Comparison of ENCODE assay signal across 18 cellular contexts in genomic region chr11:46066335-46066734, GRCh38. TPM values are rescaled to one million over a fixed set of nuclear protein-coding genes. Genes with fewer than 3 reads are reported as not detected.
A peak's percentile ranks its signal among the peaks of the same experiment; 100 is the strongest.
DNase-seq lines count a peak whose midpoint lies in the region; FAIRE-seq and TF ChIP-seq lines count a peak whose summit lies in the region.
"Had no signal": no experiment of that assay in that cellular context is flagged by ENCODE, and none has a peak within 500 bp of the region (broad histone marks: within the 10 kb centered on the region; RNA-seq: fewer than 3 reads in every experiment).

No MANE protein-coding gene starts in this region.

- TF ChIP-seq CTCF in bronchial epithelial cell (IDR thresholded peaks at IDR 0.05; ENCODE audit: insufficient read depth, low read length, severe bottlenecking) (no peak), vagina (IDR thresholded peaks at IDR 0.05) (no peak), hepatocyte (IDR thresholded peaks at IDR 0.05; ENCODE audit: poor library complexity) (no peak)

- peaks cover 2% of the 10 kb centered on the region for H3K79me2 ChIP-seq in hepatocyte

- no peak for FAIRE-seq in bronchial epithelial cell (lab: Jason Lieb, UNC)

- no peaks in the 10 kb centered on the region for H3K9me2 ChIP-seq in hepatocyte (replicated peaks; ENCODE audit: insufficient read depth)

- H3K9me3 ChIP-seq in vagina, result no peaks in the 10 kb centered on the region
- H3K9me3 ChIP-seq in hepatocyte (ENCODE audit: low read depth), result no peaks in the 10 kb centered on the region
- H3K9me3 ChIP-seq: BLaER1, SJSA1 had no signal

- intact Hi-C loops in vagina (cut with DNase I), result no loop called here

- no peaks in the 10 kb centered on the region for H4K20me1 ChIP-seq in hepatocyte (ENCODE audit: insufficient read depth, poor library complexity, severe bottlenecking)

- no peaks in the 10 kb centered on the region for H3K36me3 ChIP-seq in bronchial epithelial cell (ENCODE audit: control insufficient read depth, insufficient read depth, low read length)
- no peaks in the 10 kb centered on the region for H3K36me3 ChIP-seq in vagina
- no peaks in the 10 kb centered on the region for H3K36me3 ChIP-seq in hepatocyte (replicated peaks; ENCODE audit: insufficient read depth, low read depth)
- H3K36me3 ChIP-seq: SJSA1 had no signal

- H2AFZ ChIP-seq in hepatocyte, result no peak overlapping the region

- H3K4me2 ChIP-seq in hepatocyte, result no peak overlapping the region
- H3K4me2 ChIP-seq: BLaER1 had no signal

- H3K27me3 ChIP-seq in bronchial epithelial cell (ENCODE audit: control insufficient read depth, insufficient read depth, low read length), result no peaks in the 10 kb centered on the region
- H3K27me3 ChIP-seq in vagina, result no peaks in the 10 kb centered on the region
- no peaks in the 10 kb centered on the region for H3K27me3 ChIP-seq in hepatocyte
- H3K27me3 ChIP-seq: BLaER1, SJSA1 had no signal

- peaks cover 22% of the 10 kb centered on the region for H3K4me1 ChIP-seq in vagina
- H3K4me1 ChIP-seq in hepatocyte (ENCODE audit: insufficient read depth), result no peaks in the 10 kb centered on the region
- H3K4me1 ChIP-seq: SJSA1 had no signal

- H3K27ac ChIP-seq in vagina (peak overlapping the region; percentile 62), hepatocyte (no peak overlapping the region)
- H3K27ac ChIP-seq: BLaER1, SJSA1 had no signal

- WGBS in hepatocyte (ENCODE audit: low lambda C conversion rate, missing lambda C conversion rate), result 97% methylated on average over 4 of the region's 4 CpGs

- peak; percentile 10 for DNase-seq in NCI-H1105 (lab: John Stamatoyannopoulos, UW)
- peak; percentile 94 for DNase-seq in bronchial epithelial cell (ENCODE audit: low read depth)
- DNase-seq in kidney glomerular epithelial cell (lab: John Stamatoyannopoulos, UW), result peak; percentile 22
- DNase-seq in vagina (ENCODE audit: extremely low spot score in 2 of 2), result no peak
- DNase-seq in hepatocyte (ENCODE audit: low spot score), result no peak
- no peak for DNase-seq in stimulated activated CD4-positive, alpha-beta T cell treated with anti-CD3 and anti-CD28 coated beads, Interleukin-12 subunit alpha, Interleukin-12 subunit beta, amount 100 ng/mL, for 4 hours
- DNase-seq in midbrain (lab: John Stamatoyannopoulos, UW), result no peak
- DNase-seq: CD8-positive, alpha-beta memory T cell; DMS 273 treated with DMSO at 0.1 percent for 48 hours; EL; H7; NCI-H1417 treated with DMSO at 0.1 percent for 48 hours; NCI-H2029; NCI-H226; NCI-H526; RPMI8226 had no signal

- TF ChIP-seq POLR2A in vagina (IDR thresholded peaks at IDR 0.05), result no peak

- H3K4me3 ChIP-seq in bronchial epithelial cell (ENCODE audit: low read depth, low read length) (no peak overlapping the region), vagina (no peak overlapping the region), hepatocyte (no peak overlapping the region)
- H3K4me3 ChIP-seq: BLaER1, SJSA1 had no signal

RNA-seq across cellular contexts. Expression of gene PHF21A, which starts 54.9 kb away (rescaled TPM):
- total RNA-seq in bronchial epithelial cell (3.4 and 6.1 TPM in 2 replicates), vagina (66.8 TPM), hepatocyte (27.7 and 30.4 TPM in 2 replicates)
- polyA plus RNA-seq in hepatocyte, result 20.5 and 24.6 TPM in 2 replicates

Comparison
In these comparisons a context has a peak if more than half of its experiments do, and no peak if none do; other contexts are left out.
1. DNase-seq: peak in NCI-H1105 (single experiment), bronchial epithelial cell (single experiment) and kidney glomerular epithelial cell (single experiment); none in vagina (0 of 2), hepatocyte (single experiment), stimulated activated CD4-positive, alpha-beta T cell treated with anti-CD3 and anti-CD28 coated beads, Interleukin-12 subunit alpha, Interleukin-12 subunit beta, amount 100 ng/mL, for 4 hours (single experiment) and midbrain (single experiment).